Comparison of ENCODE assay signal across 25 cellular contexts in genomic region chr1:223466156-223466555, GRCh38.
"Had no signal": no experiment of that assay in that cellular context is flagged by ENCODE, and none has a peak within 500 bp of the region (broad histone marks: within the 10 kb centered on the region; RNA-seq: fewer than 3 reads in every experiment).

No MANE protein-coding gene starts in this region.

- H3K27ac Mint-ChIP-seq: activated B cell treated with CpG ODN at 0.5 μM for 24 hours; activated CD8-positive, alpha-beta T cell treated with anti-CD3 and anti-CD28 coated beads for 36 hours; activated naive CD4-positive, alpha-beta T cell treated with anti-CD3 and anti-CD28 coated beads for 36 hours; activated naive CD4-positive, alpha-beta T cell treated with anti-CD3 and anti-CD28 coated beads, Interleukin-2, amount 50 U/mL, for 24 hours; activated naive CD8-positive, alpha-beta T cell treated with anti-CD3 and anti-CD28 coated beads for 36 hours; activated naive CD8-positive, alpha-beta T cell treated with anti-CD3 and anti-CD28 coated beads, Interleukin-2, amount 50 U/mL, for 24 hours; activated T-helper 17 cell treated with anti-CD3 and anti-CD28 coated beads, Interleukin-2, amount 50 U/mL, for 72 hours; T-helper 17 cell; T-helper 2 cell treated with Interferon-gamma antibody and Interleukin-4, amounts not matched to agents 5 μg/mL and 100 μg/mL, for 36 hours had no signal

- H3K27me3 ChIP-seq: adrenal gland, body of pancreas had no signal

- DNase-seq: activated B cell treated with CpG ODN at 0.5 μM for 24 hours; activated CD4-positive, alpha-beta T cell treated with anti-CD3 and anti-CD28 coated beads for 48 hours; activated CD4-positive, alpha-beta T cell treated with anti-CD3 and anti-CD28 coated beads, Interleukin-2, amount 50 U/mL, for 1 hour; activated CD4-positive, alpha-beta T cell treated with anti-CD3 and anti-CD28 coated beads, Interleukin-2, amount 50 U/mL, for 48 hours; activated CD8-positive, alpha-beta memory T cell treated with anti-CD3 and anti-CD28 coated beads for 24 hours; activated CD8-positive, alpha-beta T cell treated with anti-CD3 and anti-CD28 coated beads for 36 hours; activated effector memory CD4-positive, alpha-beta T cell treated with anti-CD3 and anti-CD28 coated beads, Interleukin-2, amount 50 U/mL, for 16 hours; activated naive CD4-positive, alpha-beta T cell treated with anti-CD3 and anti-CD28 coated beads for 36 hours; activated naive CD8-positive, alpha-beta T cell treated with anti-CD3 and anti-CD28 coated beads for 36 hours; activated naive CD8-positive, alpha-beta T cell treated with anti-CD3 and anti-CD28 coated beads, Interleukin-2, amount 50 U/mL, for 24 hours; activated T-cell treated with anti-CD3 and anti-CD28 coated beads, Interleukin-2, amount 50 U/mL, for 4 hours; adrenal gland; amygdala; aorta; body of pancreas; effector CD8-positive, alpha-beta T cell; foreskin fibroblast; head of caudate nucleus; T-helper 1 cell; T-helper 17 cell; T1000; WERI-Rb-1 had no signal

- H3K27me3 Mint-ChIP-seq: activated CD8-positive, alpha-beta T cell treated with anti-CD3 and anti-CD28 coated beads for 36 hours; activated naive CD8-positive, alpha-beta T cell treated with anti-CD3 and anti-CD28 coated beads for 36 hours; activated naive CD8-positive, alpha-beta T cell treated with anti-CD3 and anti-CD28 coated beads, Interleukin-2, amount 50 U/mL, for 24 hours; activated T-helper 17 cell treated with anti-CD3 and anti-CD28 coated beads, Interleukin-2, amount 50 U/mL, for 72 hours had no signal

- H3K9me3 Mint-ChIP-seq: activated B cell treated with CpG ODN at 0.5 μM for 24 hours; activated CD8-positive, alpha-beta T cell treated with anti-CD3 and anti-CD28 coated beads for 36 hours; activated naive CD4-positive, alpha-beta T cell treated with anti-CD3 and anti-CD28 coated beads for 36 hours; activated naive CD4-positive, alpha-beta T cell treated with anti-CD3 and anti-CD28 coated beads, Interleukin-2, amount 50 U/mL, for 24 hours; activated naive CD8-positive, alpha-beta T cell treated with anti-CD3 and anti-CD28 coated beads for 36 hours; activated naive CD8-positive, alpha-beta T cell treated with anti-CD3 and anti-CD28 coated beads, Interleukin-2, amount 50 U/mL, for 24 hours; activated T-cell treated with anti-CD3 and anti-CD28 coated beads, Interleukin-2, amount 50 U/mL, for 4 hours; activated T-helper 17 cell treated with anti-CD3 and anti-CD28 coated beads, Interleukin-2, amount 50 U/mL, for 72 hours; T-helper 2 cell treated with Interferon-gamma antibody and Interleukin-4, amounts not matched to agents 5 μg/mL and 100 μg/mL, for 36 hours had no signal

- H3K4me3 Mint-ChIP-seq: activated B cell treated with CpG ODN at 0.5 μM for 24 hours; activated CD8-positive, alpha-beta T cell treated with anti-CD3 and anti-CD28 coated beads for 36 hours; activated naive CD4-positive, alpha-beta T cell treated with anti-CD3 and anti-CD28 coated beads for 36 hours; activated naive CD4-positive, alpha-beta T cell treated with anti-CD3 and anti-CD28 coated beads, Interleukin-2, amount 50 U/mL, for 24 hours; activated naive CD8-positive, alpha-beta T cell treated with anti-CD3 and anti-CD28 coated beads for 36 hours; activated naive CD8-positive, alpha-beta T cell treated with anti-CD3 and anti-CD28 coated beads, Interleukin-2, amount 50 U/mL, for 24 hours; activated T-cell treated with anti-CD3 and anti-CD28 coated beads, Interleukin-2, amount 50 U/mL, for 4 hours; activated T-helper 17 cell treated with anti-CD3 and anti-CD28 coated beads, Interleukin-2, amount 50 U/mL, for 72 hours; T-helper 17 cell; T-helper 2 cell treated with Interferon-gamma antibody and Interleukin-4, amounts not matched to agents 5 μg/mL and 100 μg/mL, for 36 hours had no signal

- H3K36me3 Mint-ChIP-seq: activated naive CD4-positive, alpha-beta T cell treated with anti-CD3 and anti-CD28 coated beads, Interleukin-2, amount 50 U/mL, for 24 hours; activated naive CD8-positive, alpha-beta T cell treated with anti-CD3 and anti-CD28 coated beads for 36 hours had no signal

- H3K9me3 ChIP-seq: adrenal gland, body of pancreas had no signal

- H3K27ac ChIP-seq: adrenal gland, body of pancreas, WERI-Rb-1 had no signal

- H3K4me1 Mint-ChIP-seq: activated B cell treated with CpG ODN at 0.5 μM for 24 hours; activated naive CD4-positive, alpha-beta T cell treated with anti-CD3 and anti-CD28 coated beads, Interleukin-2, amount 50 U/mL, for 24 hours; activated naive CD8-positive, alpha-beta T cell treated with anti-CD3 and anti-CD28 coated beads for 36 hours; activated naive CD8-positive, alpha-beta T cell treated with anti-CD3 and anti-CD28 coated beads, Interleukin-2, amount 50 U/mL, for 24 hours; activated T-helper 17 cell treated with anti-CD3 and anti-CD28 coated beads, Interleukin-2, amount 50 U/mL, for 72 hours had no signal
